Comparison of ENCODE assay signal across 8 cellular contexts in genomic region chr3:100709840-100710235, GRCh38. TPM values are rescaled to one million over a fixed set of nuclear protein-coding genes. Genes with fewer than 3 reads are reported as not detected.
DNase-seq lines count a peak whose midpoint lies in the region; ATAC-seq and TF ChIP-seq lines count a peak whose summit lies in the region.

No MANE protein-coding gene starts in this region.

- peaks cover 8% of the 10 kb centered on the region; the same call in 1 of the 2 replicates for H4K20me1 ChIP-seq in DOHH2 (ENCODE audit: control insufficient read depth, insufficient read depth, low read depth, low read length)

- peak overlapping the region; percentile 98 for H3K9ac ChIP-seq in HUES48 (ENCODE audit: low read depth, low read length)

- no peak for ATAC-seq in HG03039 (IDR thresholded peaks at IDR 0.05; ENCODE audit: unreplicated experiment)

- H3K27me3 ChIP-seq in DOHH2 (ENCODE audit: control insufficient read depth, low read length): no peaks in the 10 kb centered on the region
- peaks cover 29% of the 10 kb centered on the region for H3K27me3 ChIP-seq in HUES48 (ENCODE audit: control insufficient read depth, insufficient read depth, low read length)

- H3F3A ChIP-seq in DOHH2 (ENCODE audit: control insufficient read depth, insufficient read depth): 0 out of 2 replicates have a peak, but pooled peaks cover 5% of the 10 kb centered on the region

- H3K4me3 ChIP-seq in DOHH2 (ENCODE audit: low read length) (peak overlapping the region; percentile 89), HUES48 (ENCODE audit: low read depth, low read length) (peak overlapping the region; percentile 91)

- H3K9me2 ChIP-seq in DOHH2 (replicated peaks; ENCODE audit: control insufficient read depth, low read length): no peaks in the 10 kb centered on the region

- peaks cover 37% of the 10 kb centered on the region for H3K36me3 ChIP-seq in DOHH2 (ENCODE audit: control insufficient read depth, low read length)
- H3K36me3 ChIP-seq in HUES48 (ENCODE audit: control insufficient read depth, insufficient read depth, low read length): peaks cover 23% of the 10 kb centered on the region

- peak; percentile 25 for DNase-seq in T-helper 9 cell
- DNase-seq in cerebellum (ENCODE audit: low spot score): peak; percentile 41
- peak; percentile 38 for DNase-seq in kidney tubule cell (ENCODE audit: low spot score)
- DNase-seq in stimulated activated CD4-positive, alpha-beta T cell treated with anti-CD3 and anti-CD28 coated beads, Interleukin-2, amount 100 ng/mL, for 24 hours: peak; percentile 31 to 41
- no peak for DNase-seq in dedifferentiated amniotic fluid mesenchymal stem cell (ENCODE audit: extremely low spot score)

- TF ChIP-seq CTCF in DOHH2 (IDR thresholded peaks at IDR 0.05; ENCODE audit: low read depth, low read length, poor library complexity, severe bottlenecking): no peak

- H3K79me2 ChIP-seq in DOHH2 (ENCODE audit: control insufficient read depth, low read length): peaks cover 54% of the 10 kb centered on the region

- peaks cover 18% of the 10 kb centered on the region for H3K4me1 ChIP-seq in DOHH2 (ENCODE audit: control insufficient read depth, low read length)
- peaks cover 9% of the 10 kb centered on the region; the same call in 1 of the 2 replicates for H3K4me1 ChIP-seq in HUES48 (ENCODE audit: control insufficient read depth, insufficient read depth, low read length)

- H3K27ac ChIP-seq in DOHH2 (ENCODE audit: low read depth, low read length) (peak overlapping the region; percentile 61), HUES48 (ENCODE audit: low read depth, low read length) (peak overlapping the region; percentile 99)

- H3K9me3 ChIP-seq in DOHH2 (ENCODE audit: control insufficient read depth, insufficient read depth, low read length) (peaks cover 4% of the 10 kb centered on the region; the same call in 1 of the 2 replicates), HUES48 (ENCODE audit: control insufficient read depth, insufficient read depth, low read length) (no peaks in the 10 kb centered on the region)

- H3K4me2 ChIP-seq in DOHH2 (ENCODE audit: low read length): peak overlapping the region; percentile 96

RNA-seq across cellular contexts. Expression of gene TFG, which starts 0.5 kb away (rescaled TPM):
- total RNA-seq in cerebellum: 69.4 TPM
